In the genomic region with DNA sequence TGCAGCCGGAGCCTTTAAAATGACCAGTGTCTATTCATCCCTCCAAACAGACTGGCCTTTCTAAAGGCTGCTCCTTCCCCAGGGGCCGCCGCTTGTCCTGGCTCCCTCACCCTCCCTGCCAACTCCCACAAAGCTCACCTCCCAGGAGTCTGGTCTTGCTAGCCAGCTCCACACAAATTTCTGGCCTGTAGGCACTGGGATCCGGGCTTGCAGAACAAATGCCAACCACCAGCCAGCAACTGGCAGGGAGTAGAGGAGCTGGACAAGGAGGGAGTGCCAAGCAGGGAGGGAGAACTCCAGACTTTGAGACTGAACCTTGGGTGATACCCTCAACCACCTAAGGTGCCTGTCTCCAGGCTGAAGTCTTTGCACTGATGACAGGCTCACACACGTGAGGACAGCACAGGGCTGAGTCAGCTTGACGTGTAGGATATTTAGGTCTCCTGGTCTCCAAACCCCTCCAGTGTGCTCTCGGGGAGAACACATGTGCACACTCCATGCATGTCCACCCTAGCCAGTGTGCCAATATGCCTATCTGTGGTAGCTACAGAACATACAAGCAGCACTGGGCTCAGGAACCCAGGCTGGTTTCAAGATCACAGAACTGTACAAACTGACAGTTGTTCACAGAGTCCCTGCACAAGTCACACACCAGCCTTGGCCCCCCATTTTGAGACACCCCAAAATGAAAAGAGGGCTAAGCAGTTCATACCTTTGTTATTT, we compare ENCODE assay signal across 33 cellular contexts. TPM values are rescaled to one million over a fixed set of nuclear protein-coding genes. Genes with fewer than 3 reads are reported as not detected.
"Had no signal": no experiment of that assay in that cellular context is flagged by ENCODE, and none has a peak within 500 bp of the region (broad histone marks: within the 10 kb centered on the region; RNA-seq: fewer than 3 reads in every experiment).

No MANE protein-coding gene starts in this region.

- H3K9me3 ChIP-seq: heart left ventricle, left ventricle myocardium inferior, mucosa of descending colon, pancreas, thoracic aorta, uterus had no signal

- ATAC-seq: activated T-cell treated with anti-CD3 and anti-CD28 coated beads, Interleukin-2, amount 50 U/mL, for 4 hours; activated T-helper 17 cell treated with anti-CD3 and anti-CD28 coated beads, Interleukin-2, amount 50 U/mL, for 72 hours; heart left ventricle; mucosa of descending colon; natural killer cell treated with Interleukin-12 subunit alpha and Interleukin-12 subunit beta and Interleukin-15 and Interleukin-18, amount 100 ng/mL, for 72 hours; pancreas; right cardiac atrium; stimulated activated effector memory CD8-positive, alpha-beta T cell treated with anti-CD3 and anti-CD28 coated beads, Interleukin-12 subunit alpha, Interleukin-12 subunit beta, amount 100 ng/mL, for 72 hours; WTC11 had no signal

- H3K27ac ChIP-seq: brain microvascular endothelial cell, coronary artery, dorsolateral prefrontal cortex, heart left ventricle, left ventricle myocardium inferior, pancreas, thoracic aorta, uterus had no signal

- H3K4me3 ChIP-seq: coronary artery, dorsolateral prefrontal cortex, heart left ventricle, left ventricle myocardium inferior, lung, mucosa of descending colon, pancreas, thoracic aorta, uterus had no signal

- DNase-seq: activated CD4-positive, alpha-beta memory T cell treated with anti-CD3 and anti-CD28 coated beads, Interleukin-2, amount 10 ng/mL, durations not matched to agents 7 days and 5 days; activated CD4-positive, alpha-beta T cell treated with anti-CD3 and anti-CD28 coated beads for 1 hour; activated CD4-positive, alpha-beta T cell treated with anti-CD3 and anti-CD28 coated beads, Interleukin-2, amount 10 ng/mL, durations not matched to agents 7 days and 5 days; activated gamma-delta T cell treated with Interleukin-2 at 50 U/mL for 16 hours; activated naive CD4-positive, alpha-beta T cell treated with anti-CD3 and anti-CD28 coated beads, Interleukin-2, amount 50 U/mL, for 16 hours; activated T-cell treated with anti-CD3 and anti-CD28 coated beads, Interleukin-2, amount 50 U/mL, for 4 hours; amniotic stem cell; brain microvascular endothelial cell; dorsolateral prefrontal cortex; effector memory CD4-positive, alpha-beta T cell; heart left ventricle; left ventricle myocardium inferior; mesendoderm; mucosa of descending colon; pancreas; right cardiac atrium; stimulated activated CD4-positive, alpha-beta T cell treated with anti-CD3 and anti-CD28 coated beads, Interleukin-12 subunit alpha, Interleukin-12 subunit beta, amount 100 ng/mL, for 4 hours; stimulated activated CD4-positive, alpha-beta T cell treated with anti-CD3 and anti-CD28 coated beads, Interleukin-4, amount 100 ng/mL, for 24 hours; T-helper 2 cell; uterus had no signal

- FAIRE-seq: astrocyte, pancreas had no signal

- H3K36me3 ChIP-seq: brain microvascular endothelial cell, heart left ventricle, left ventricle myocardium inferior, pancreas, thoracic aorta, uterus had no signal

RNA-seq across cellular contexts. Expression of gene PAX2, which starts 6.0 kb away (rescaled TPM):
- total RNA-seq: activated CD4-positive, alpha-beta memory T cell treated with anti-CD3 and anti-CD28 coated beads, Interleukin-2, amount 10 ng/mL, durations not matched to agents 7 days and 5 days; activated CD4-positive, alpha-beta T cell treated with anti-CD3 and anti-CD28 coated beads, Interleukin-2, amount 10 ng/mL, durations not matched to agents 7 days and 5 days; activated T-cell treated with anti-CD3 and anti-CD28 coated beads, Interleukin-2, amount 50 U/mL, for 4 hours; cardiac septum; heart left ventricle; left ventricle myocardium inferior; lung; mucosa of descending colon; myocyte; natural killer cell treated with Interleukin-12 subunit alpha and Interleukin-12 subunit beta and Interleukin-15 and Interleukin-18, amount 100 ng/mL, for 72 hours; pulmonary artery endothelial cell; right cardiac atrium; skeletal muscle tissue; subcutaneous adipose tissue; thoracic aorta had no signal
- polyA plus RNA-seq: heart left ventricle, lung, right cardiac atrium had no signal
